ENCODE assay signal across 15 cellular contexts in genomic region chr11:134339756-134340155, GRCh38.
"Had no signal": no experiment of that assay in that cellular context is flagged by ENCODE, and none has a peak within 500 bp of the region (broad histone marks: within the 10 kb centered on the region; RNA-seq: fewer than 3 reads in every experiment).

No MANE protein-coding gene starts in this region.

- H3K4me3 ChIP-seq: adrenal gland, cardiac muscle cell, thoracic aorta had no signal

- DNase-seq: activated CD4-positive, alpha-beta memory T cell treated with anti-CD3 and anti-CD28 coated beads for 36 hours; activated gamma-delta T cell treated with Interleukin-2 at 50 U/mL for 16 hours; activated T-cell treated with anti-CD3 and anti-CD28 coated beads for 4 hours; adrenal gland; dermis blood vessel endothelial cell; effector memory CD8-positive, alpha-beta T cell; foreskin fibroblast; glutamatergic neuron; nucleus accumbens; stimulated activated CD4-positive, alpha-beta T cell treated with anti-CD3 and anti-CD28 coated beads, Interleukin-4, amount 100 ng/mL, for 4 hours; T-helper 2 cell had no signal

- H3K9me3 ChIP-seq: adrenal gland, thoracic aorta had no signal

- H3K36me3 ChIP-seq: adrenal gland, cardiac muscle cell, thoracic aorta had no signal

- FAIRE-seq: astrocyte, TTC549 had no signal

- H3K27me3 ChIP-seq: adrenal gland had no signal

- H3K27ac ChIP-seq: adrenal gland, cardiac muscle cell, thoracic aorta had no signal

- H3K4me1 ChIP-seq: adrenal gland had no signal
